8 cellular contexts compared by ENCODE assay signal in genomic region chr10:27504897-27505457, GRCh38. TPM values are rescaled to one million over a fixed set of nuclear protein-coding genes. Genes with fewer than 3 reads are reported as not detected.
DNase-seq lines count a peak whose midpoint lies in the region; ATAC-seq, FAIRE-seq and TF ChIP-seq lines count a peak whose summit lies in the region.

No MANE protein-coding gene starts in this region.

- no peak for TF ChIP-seq EP300 in transverse colon (IDR thresholded peaks at IDR 0.05; ENCODE audit: low read depth)

- H3K4me3 ChIP-seq in body of pancreas: peak overlapping the region; percentile 61 to 69
- H3K4me3 ChIP-seq in liver (ENCODE audit: low read depth in 1 of 3, low read length in 3 of 3): peak overlapping the region; percentile 67 to 90 (median 84)
- H3K4me3 ChIP-seq in transverse colon: peak overlapping the region; percentile 63 to 93 (median 82)

- H3K9me3 ChIP-seq in body of pancreas (no peaks in the 10 kb centered on the region), liver (ENCODE audit: control insufficient read depth in 4 of 4, low read length in 3 of 4) (no peaks in the 10 kb centered on the region), transverse colon (no peaks in the 10 kb centered on the region)

- peak overlapping the region; percentile 85 to 92 for H3K9ac ChIP-seq in liver (ENCODE audit: low read depth in 1 of 2, low read length in 2 of 2)

- intact Hi-C loops in body of pancreas (cut with DNase I): no loop called here
- intact Hi-C loops in transverse colon (cut with DNase I; ENCODE audit: low total_unique reads): no loop called here

- DNase-seq in HTR-8/SVneo (ENCODE audit: insufficient read length, low spot score) (no peak), body of pancreas (no peak), transverse colon (no peak), cerebellar cortex (ENCODE audit: low spot score) (no peak)
- DNase-seq in activated CD8-positive, alpha-beta memory T cell treated with anti-CD3 and anti-CD28 coated beads, Interleukin-2, amount 50 U/mL, for 4 hours: no peak

- H3K4me1 ChIP-seq in body of pancreas: peaks cover 35% of the 10 kb centered on the region
- H3K4me1 ChIP-seq in liver (ENCODE audit: control insufficient read depth in 4 of 4, insufficient read depth in 4 of 4, low read length in 3 of 4): peaks cover 7 to 18% (median 14%) of the 10 kb centered on the region in 4 donors
- H3K4me1 ChIP-seq in transverse colon: peaks cover 8 to 31% (median 17%) of the 10 kb centered on the region in 4 donors

- 1% methylated on average over 11 of the region's 11 CpGs for whole genome bisulfite sequencing in body of pancreas, 2 donors
- 4% methylated on average over 11 of the region's 11 CpGs for WGBS in liver
- 0 to 2% methylated on average over 8 to 11 of the region's 11 CpGs for whole genome bisulfite sequencing in transverse colon (ENCODE audit: low coverage in 1 of 2), 2 donors

- TF ChIP-seq RAD21 in liver (IDR thresholded peaks at IDR 0.05): no peak

- FAIRE-seq in HTR-8/SVneo (lab: Jason Lieb, UNC): peak; percentile 33

- H3K27ac ChIP-seq in 22Rv1 (peak overlapping the region; percentile 76), body of pancreas (peak overlapping the region; percentile 85 to 95 (median 92)), liver (ENCODE audit: low read depth in 1 of 2, low read length in 2 of 2) (peak overlapping the region; percentile 89 to 90), transverse colon (peak overlapping the region; percentile 93 to 94 (median 94))

- no peaks in the 10 kb centered on the region for H3K36me3 ChIP-seq in body of pancreas (replicated peaks in 1 of 2; ENCODE audit: insufficient read depth in 1 of 2, low read depth in 2 of 2)
- no peaks in the 10 kb centered on the region for H3K36me3 ChIP-seq in liver (ENCODE audit: control insufficient read depth in 4 of 4, insufficient read depth in 3 of 4, low read depth in 1 of 4, low read length in 3 of 4)
- peaks cover 0 to 4% (median 0%) of the 10 kb centered on the region in 4 donors for H3K36me3 ChIP-seq in transverse colon

- TF ChIP-seq CTCF in 22Rv1 (IDR thresholded peaks at IDR 0.05) (no peak), body of pancreas (IDR thresholded peaks at IDR 0.05) (no peak), liver (IDR thresholded peaks at IDR 0.05; ENCODE audit: low read depth, low read length, missing input control) (no peak), transverse colon (IDR thresholded peaks at IDR 0.05) (no peak)

- peak; percentile 16 for ATAC-seq in body of pancreas
- ATAC-seq in HG02884 (IDR thresholded peaks at IDR 0.05; ENCODE audit: unreplicated experiment): no peak

- in situ Hi-C loops in transverse colon (cut with MboI; ENCODE audit: low pct_ligation_motif_present in 1 of 4, low pct_unique_long_range_greater_than_20kb in 1 of 4, low sequenced_read_pairs in 3 of 4): loop anchor here in 1 of 4 donors (25.0 kb wide), 2 partner anchors 268 to 1032 kb away; partner anchors contain the start of genes ACBD5 and WAC

- H3K27me3 ChIP-seq in body of pancreas (no peaks in the 10 kb centered on the region), liver (ENCODE audit: control insufficient read depth in 4 of 4, insufficient read depth in 4 of 4, low read length in 3 of 4) (no peaks in the 10 kb centered on the region), transverse colon (no peaks in the 10 kb centered on the region)

- TF ChIP-seq POLR2A in body of pancreas (IDR thresholded peaks at IDR 0.05) (no peak), transverse colon (IDR thresholded peaks at IDR 0.05) (no peak)

TF ChIP-seq in liver, 16 proteins besides CTCF, POLR2A, EP300 and RAD21:
- TF ChIP-seq FOXA2 (IDR thresholded peaks at IDR 0.05) (no peak), JUND (IDR thresholded peaks at IDR 0.05) (no peak), HNF4A (conservative IDR thresholded peaks at IDR 0.05) (no peak), SP1 (IDR thresholded peaks at IDR 0.05) (no peak), FOXA1 (IDR thresholded peaks at IDR 0.05) (no peak), HNF4G (IDR thresholded peaks at IDR 0.05) (no peak), YY1 (IDR thresholded peaks at IDR 0.05) (no peak)

RNA-seq across cellular contexts. Expression of gene RAB18, which starts 0.9 kb away (rescaled TPM):
- total RNA-seq in body of pancreas: 10 to 100 TPM; 18.2 to 19.8 TPM
- 10 to 100 TPM; 21.9 to 28.4 TPM for total RNA-seq in liver
- polyA plus RNA-seq in liver: 10 to 100 TPM; 19.8 to 57.8 TPM
- 10 to 100 TPM; 13.1 to 84.5 (median 36.4) TPM for total RNA-seq in transverse colon
